In the genomic region with DNA sequence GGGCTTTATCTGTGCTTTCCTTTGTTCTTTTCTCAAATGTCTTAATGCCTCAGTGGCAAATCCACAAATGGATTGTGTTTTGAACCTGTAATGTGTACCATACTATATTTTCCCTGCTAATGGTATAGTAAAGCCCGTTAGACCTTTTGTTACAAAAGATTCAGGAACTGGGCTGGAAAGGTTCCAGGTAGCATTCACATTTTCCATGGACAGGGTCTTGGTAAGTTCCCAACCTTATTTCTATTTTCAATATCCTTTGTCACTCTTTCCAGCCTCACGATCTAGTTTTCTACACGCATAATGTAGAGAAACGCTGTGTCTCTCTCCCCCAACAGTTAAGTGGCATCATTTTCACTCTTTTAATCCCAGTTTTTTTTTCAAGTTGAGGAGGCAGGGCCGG, we compare ENCODE assay signal across 26 cellular contexts.
"Had no signal": no experiment of that assay in that cellular context is flagged by ENCODE, and none has a peak within 500 bp of the region (broad histone marks: within the 10 kb centered on the region; RNA-seq: fewer than 3 reads in every experiment).

No MANE protein-coding gene starts in this region.

- ATAC-seq: left colon; left lung; natural killer cell; right cardiac atrium; sciatic nerve; stimulated activated naive B cell treated with anti-CD40 and anti-IgM and Interleukin-4, amounts not matched to agents 10 μg/mL and 1 μg/mL and 100 μg/mL, for 72 hours; stimulated activated naive CD8-positive, alpha-beta T cell treated with anti-CD3 and anti-CD28 coated beads, Interleukin-15, Interleukin-2, amounts not matched to agents 100 U/mL and 50 U/mL, for 24 hours had no signal

- DNase-seq: hypothalamus; immature natural killer cell; kidney; left colon; left lung; mesendoderm; naive B cell; natural killer cell; nephron progenitor cell; ovary; retina; stimulated activated CD4-positive, alpha-beta T cell treated with anti-CD3 and anti-CD28 coated beads, Interleukin-12 subunit alpha, Interleukin-12 subunit beta, amount 100 ng/mL, for 4 hours; stimulated activated CD4-positive, alpha-beta T cell treated with anti-CD3 and anti-CD28 coated beads, Interleukin-15, amount 100 ng/mL, for 24 hours; stimulated activated CD4-positive, alpha-beta T cell treated with anti-CD3 and anti-CD28 coated beads, Interleukin-2, amount 100 ng/mL, for 24 hours; stimulated activated CD4-positive, alpha-beta T cell treated with anti-CD3 and anti-CD28 coated beads, Interleukin-4, amount 100 ng/mL, for 1 hour; stimulated activated naive B cell treated with anti-CD40 and anti-IgM and Interleukin-4, amounts not matched to agents 10 μg/mL and 1 μg/mL and 100 μg/mL, for 72 hours; stimulated activated naive CD8-positive, alpha-beta T cell treated with anti-CD3 and anti-CD28 coated beads, Interleukin-15, Interleukin-2, amounts not matched to agents 100 U/mL and 50 U/mL, for 24 hours; stomach; testis; uterus had no signal

- H3K27me3 ChIP-seq: left lung, ovary, stomach, testis, tibial nerve, uterus had no signal

- H3K27ac ChIP-seq: left lung, ovary, prostate gland, skin epidermis, stomach, testis, tibial nerve, uterus had no signal

- H3K36me3 ChIP-seq: left lung, ovary, prostate gland, stomach, tibial nerve, uterus had no signal

- H3K4me1 ChIP-seq: left lung, prostate gland, stomach, testis, uterus had no signal

- H3K9me3 ChIP-seq: ovary, prostate gland, testis, tibial nerve, uterus had no signal

- H3K4me3 ChIP-seq: left lung, lung, ovary, prostate gland, skin epidermis, stomach, testis, tibial nerve, uterus had no signal
